2 cellular contexts compared by ENCODE assay signal in genomic region chr1:225961659-225962439, GRCh38.
TF ChIP-seq lines count a peak whose summit lies in the region.

No MANE protein-coding gene starts in this region.

TF ChIP-seq in HEK293, 187 proteins besides CTCF, POLR2A, EP300 and RAD21:
- TF ChIP-seq, protein P1, sequence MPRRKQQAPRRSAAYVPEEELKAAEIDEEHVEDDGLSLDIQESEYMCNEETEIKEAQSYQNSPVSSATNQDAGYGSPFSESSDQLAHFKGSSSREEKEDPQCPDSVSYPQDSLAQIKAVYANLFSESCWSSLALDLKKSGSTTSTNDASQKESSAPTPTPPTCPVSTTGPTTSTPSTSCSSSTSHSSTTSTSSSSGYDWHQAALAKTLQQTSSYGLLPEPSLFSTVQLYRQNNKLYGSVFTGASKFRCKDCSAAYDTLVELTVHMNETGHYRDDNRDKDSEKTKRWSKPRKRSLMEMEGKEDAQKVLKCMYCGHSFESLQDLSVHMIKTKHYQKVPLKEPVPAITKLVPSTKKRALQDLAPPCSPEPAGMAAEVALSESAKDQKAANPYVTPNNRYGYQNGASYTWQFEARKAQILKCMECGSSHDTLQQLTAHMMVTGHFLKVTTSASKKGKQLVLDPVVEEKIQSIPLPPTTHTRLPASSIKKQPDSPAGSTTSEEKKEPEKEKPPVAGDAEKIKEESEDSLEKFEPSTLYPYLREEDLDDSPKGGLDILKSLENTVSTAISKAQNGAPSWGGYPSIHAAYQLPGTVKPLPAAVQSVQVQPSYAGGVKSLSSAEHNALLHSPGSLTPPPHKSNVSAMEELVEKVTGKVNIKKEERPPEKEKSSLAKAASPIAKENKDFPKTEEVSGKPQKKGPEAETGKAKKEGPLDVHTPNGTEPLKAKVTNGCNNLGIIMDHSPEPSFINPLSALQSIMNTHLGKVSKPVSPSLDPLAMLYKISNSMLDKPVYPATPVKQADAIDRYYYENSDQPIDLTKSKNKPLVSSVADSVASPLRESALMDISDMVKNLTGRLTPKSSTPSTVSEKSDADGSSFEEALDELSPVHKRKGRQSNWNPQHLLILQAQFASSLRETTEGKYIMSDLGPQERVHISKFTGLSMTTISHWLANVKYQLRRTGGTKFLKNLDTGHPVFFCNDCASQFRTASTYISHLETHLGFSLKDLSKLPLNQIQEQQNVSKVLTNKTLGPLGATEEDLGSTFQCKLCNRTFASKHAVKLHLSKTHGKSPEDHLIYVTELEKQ (tag by site-specific recombination; IDR thresholded peaks at IDR 0.05; ENCODE audit: borderline replicate concordance), result no peak
- TF ChIP-seq ZNF366 (tag by site-specific recombination; conservative IDR thresholded peaks at IDR 0.05), result peak; percentile 96
- TF ChIP-seq GLI4 (tag by site-specific recombination; IDR thresholded peaks at IDR 0.05), result 0 out of 2 replicates have a peak, but pooled peaks have one; percentile 48

TF ChIP-seq in GM12878, 131 proteins besides CTCF, POLR2A, EP300 and RAD21:
- TF ChIP-seq ZNF384 (IDR thresholded peaks at IDR 0.05; ENCODE audit: borderline replicate concordance, low read depth, low read length) (no peak), ZNF24 (IDR thresholded peaks at IDR 0.05) (no peak), NRF1 (conservative IDR thresholded peaks at IDR 0.05; ENCODE audit: low read depth, low read length) (no peak), SMARCA5 (IDR thresholded peaks at IDR 0.05) (no peak), POLR2AphosphoS2 (IDR thresholded peaks at IDR 0.05; ENCODE audit: low read depth, low read length) (no peak), RFX5 (IDR thresholded peaks at IDR 0.05; ENCODE audit: low read depth, low read length) (no peak)
